Comparison of ENCODE assay signal across 9 cellular contexts in genomic region chr19:4052993-4053422, GRCh38. TPM values are rescaled to one million over a fixed set of nuclear protein-coding genes. Genes with fewer than 3 reads are reported as not detected.
A peak's percentile ranks its signal among the peaks of the same experiment; 100 is the strongest.
DNase-seq lines count a peak whose midpoint lies in the region; ATAC-seq, FAIRE-seq and TF ChIP-seq lines count a peak whose summit lies in the region.
"Had no signal": no experiment of that assay in that cellular context is flagged by ENCODE, and none has a peak within 500 bp of the region (broad histone marks: within the 10 kb centered on the region; RNA-seq: fewer than 3 reads in every experiment).

No MANE protein-coding gene starts in this region.

- H3K4me3 Mint-ChIP-seq in activated T-cell treated with anti-CD3 and anti-CD28 coated beads, Interleukin-2, amount 50 U/mL, for 72 hours, result peak overlapping the region; percentile 29 to 46

- H3K36me3 ChIP-seq in body of pancreas (replicated peaks in 1 of 2; ENCODE audit: insufficient read depth in 1 of 2, low read depth in 2 of 2) (peaks cover 0 to 12% of the 10 kb centered on the region in 2 donors), mesodermal cell (ENCODE audit: control insufficient read depth, insufficient read depth, low read length) (peaks cover 69% of the 10 kb centered on the region), tibial nerve (peaks cover 15 to 74% (median 16%) of the 10 kb centered on the region in 3 donors)

- peaks cover 11 to 38% of the 10 kb centered on the region in 2 donors for H3K36me3 Mint-ChIP-seq in activated T-cell treated with anti-CD3 and anti-CD28 coated beads, Interleukin-2, amount 50 U/mL, for 72 hours (ENCODE audit: insufficient read depth in 2 of 2)

- H3K4me1 ChIP-seq in body of pancreas (peaks cover 35% of the 10 kb centered on the region), mesodermal cell (ENCODE audit: control insufficient read depth, insufficient read depth, low read length, poor library complexity, severe bottlenecking) (peaks cover 21% of the 10 kb centered on the region), tibial nerve (peaks cover 0 to 81% (median 32%) of the 10 kb centered on the region in 4 donors)

- ATAC-seq in activated T-cell treated with anti-CD3 and anti-CD28 coated beads, Interleukin-2, amount 50 U/mL, for 72 hours (replicated peaks in 1 of 2), result no peak
- ATAC-seq in body of pancreas, result no peak

- 37 to 47% methylated on average over 10 to 13 of the region's 13 CpGs for WGBS in body of pancreas, 2 donors
- WGBS in mesodermal cell (ENCODE audit: insufficient coverage in 2 of 2), 2 experiments, result 90 to 91% methylated on average over 11 to 13 of the region's 13 CpGs
- 23 to 28% methylated on average over 8 to 13 of the region's 13 CpGs for WGBS in tibial nerve, 2 donors

- TF ChIP-seq POLR2A in body of pancreas (IDR thresholded peaks at IDR 0.05), result no peak
- no peak for TF ChIP-seq POLR2A in tibial nerve (IDR thresholded peaks at IDR 0.05)
- no peak for TF ChIP-seq POLR2A in GM12892 (IDR thresholded peaks at IDR 0.05; ENCODE audit: low read depth, low read length)

- H3K9me3 Mint-ChIP-seq in activated T-cell treated with anti-CD3 and anti-CD28 coated beads, Interleukin-2, amount 50 U/mL, for 72 hours, result no peaks in the 10 kb centered on the region

- peaks cover 34% of the 10 kb centered on the region for H3K4me1 Mint-ChIP-seq in activated T-cell treated with anti-CD3 and anti-CD28 coated beads, Interleukin-2, amount 50 U/mL, for 72 hours (ENCODE audit: low read depth)

- intact Hi-C loops in body of pancreas (cut with DNase I), result no loop called here

- no peaks in the 10 kb centered on the region for H3K27me3 Mint-ChIP-seq in activated T-cell treated with anti-CD3 and anti-CD28 coated beads, Interleukin-2, amount 50 U/mL, for 72 hours (ENCODE audit: low read depth)

- H3K27me3 ChIP-seq in body of pancreas (no peaks in the 10 kb centered on the region), tibial nerve (no peaks in the 10 kb centered on the region)

- no peak for DNase-seq in activated T-cell treated with anti-CD3 and anti-CD28 coated beads, Interleukin-2, amount 50 U/mL, for 72 hours
- DNase-seq in activated T-cell treated with anti-CD3 and anti-CD28 coated beads, Interleukin-2, amount 50 U/mL, for 48 hours, result no peak
- peak in 1 of 4 donors; percentile 25 for DNase-seq in body of pancreas
- no peak for DNase-seq in tibial nerve (ENCODE audit: low spot score in 2 of 2)
- no peak for DNase-seq in NCI-H2029 (lab: John Stamatoyannopoulos, UW)
- DNase-seq in SHP77 treated with DMSO at 0.1 percent for 48 hours (lab: John Stamatoyannopoulos, UW), result no peak
- no peak for DNase-seq in GM12892 (ENCODE audit: insufficient read length)
- DNase-seq: effector memory CD4-positive, alpha-beta T cell had no signal

- peak overlapping the region; percentile 62 to 83 (median 78) for H3K27ac ChIP-seq in body of pancreas
- peak overlapping the region; percentile 23 for H3K27ac ChIP-seq in mesodermal cell (ENCODE audit: low read depth, low read length, severe bottlenecking)
- H3K27ac ChIP-seq in tibial nerve, result peak overlapping the region; percentile 46 to 91 (median 85)

- no peak for FAIRE-seq in GM12892 (lab: Jason Lieb, UNC)

- H3K9me3 ChIP-seq in body of pancreas (no peaks in the 10 kb centered on the region), mesodermal cell (ENCODE audit: control insufficient read depth, low read length) (no peaks in the 10 kb centered on the region), tibial nerve (no peaks in the 10 kb centered on the region)

- H3K4me3 ChIP-seq in body of pancreas, result no peak overlapping the region
- H3K4me3 ChIP-seq in mesodermal cell (ENCODE audit: extremely low read depth, insufficient read depth, low read length, poor library complexity, severe bottlenecking), result no peak overlapping the region
- peak overlapping the region in 1 of 4 donors; percentile 20 for H3K4me3 ChIP-seq in tibial nerve

- TF ChIP-seq CTCF in body of pancreas (IDR thresholded peaks at IDR 0.05) (no peak), tibial nerve (IDR thresholded peaks at IDR 0.05) (no peak)

- TF ChIP-seq EP300 in tibial nerve (IDR thresholded peaks at IDR 0.05), result no peak

- H3K27ac Mint-ChIP-seq in activated T-cell treated with anti-CD3 and anti-CD28 coated beads, Interleukin-2, amount 50 U/mL, for 72 hours, result no peak overlapping the region

RNA-seq across cellular contexts. Expression of gene ZBTB7A, which starts 13.7 kb away (rescaled TPM):
- total RNA-seq in activated T-cell treated with anti-CD3 and anti-CD28 coated beads, Interleukin-2, amount 50 U/mL, for 72 hours, result 10 to 100 TPM; 29.9 to 39.6 TPM
- 10 to 100 TPM; 30.9 to 31.3 TPM for total RNA-seq in body of pancreas
- 9.1 TPM for polyA plus RNA-seq in mesodermal cell (2013, experiment 1 of 2)
- polyA plus RNA-seq in mesodermal cell (2013, experiment 2 of 2), result 8.0 TPM
- total RNA-seq in tibial nerve, result 10 to 100 TPM; 64.9 to 97.7 (median 86.7) TPM
- 3.1 TPM for polyA plus RNA-seq in GM12892 (2012; ENCODE audit: missing spikeins)

RNA-seq across cellular contexts. Expression of gene PIAS4, which starts 45.5 kb away (rescaled TPM):
- total RNA-seq in activated T-cell treated with anti-CD3 and anti-CD28 coated beads, Interleukin-2, amount 50 U/mL, for 72 hours, result 10 to 100 TPM; 33.4 TPM
- total RNA-seq in body of pancreas (10 to 100 TPM; 12.7 to 17.1 TPM), tibial nerve (10 to 100 TPM; 23.0 to 32.4 (median 26.3) TPM)
- polyA plus RNA-seq in mesodermal cell (2013, experiment 1 of 2), result 37.9 TPM
- polyA plus RNA-seq in mesodermal cell (2013, experiment 2 of 2), result 25.8 TPM
- polyA plus RNA-seq in GM12892 (2012; ENCODE audit: missing spikeins), result 11.3 TPM

Comparison
In these comparisons a context has a peak if more than half of its experiments do, and no peak if none do; other contexts are left out.
1. H3K27ac ChIP-seq: peak in every context shown above with its lines; median percentile 85 in tibial nerve; 78 in body of pancreas; 23 in mesodermal cell.